8 cellular contexts compared by ENCODE assay signal in genomic region chr4:107930821-107931774, GRCh38. TPM values are rescaled to one million over a fixed set of nuclear protein-coding genes. Genes with fewer than 3 reads are reported as not detected.
DNase-seq lines count a peak whose midpoint lies in the region; ATAC-seq and TF ChIP-seq lines count a peak whose summit lies in the region.

CYP2U1 (plus strand) TSS chr4:107931549; CDS start chr4:107931644, 95 bp downstream.

- H3K4me3 ChIP-seq in BE2C (ENCODE audit: low read depth, low read length), result peak within 1 kb of the TSS; percentile 80
- peak within 1 kb of the TSS; percentile 76 to 83 for H3K4me3 ChIP-seq in mesenchymal stem cell (ENCODE audit: insufficient read depth in 1 of 2, low read depth in 1 of 2, low read length in 2 of 2)

- H3K14ac ChIP-seq in mesenchymal stem cell (ENCODE audit: low read length in 2 of 2), result peak within 1 kb of the TSS in 1 of 2 experiments; percentile 66

- no peaks in the 10 kb centered on the region for H3K27me3 ChIP-seq in BE2C
- H3K27me3 ChIP-seq in mesenchymal stem cell (ENCODE audit: control insufficient read depth in 1 of 2, insufficient read depth in 1 of 2, low read length in 2 of 2), result no peaks in the 10 kb centered on the region

- 12% methylated on average over 69 of the region's 78 CpGs for WGBS in mesenchymal stem cell

- H3K4me1 ChIP-seq in BE2C (no peaks in the 10 kb centered on the region), mesenchymal stem cell (ENCODE audit: control insufficient read depth, insufficient read depth, low read depth, low read length) (peaks cover 12% of the 10 kb centered on the region)

- H2AFZ ChIP-seq in mesenchymal stem cell (ENCODE audit: low read depth, low read length), result peak within 1 kb of the TSS; percentile 87

- H4K91ac ChIP-seq in mesenchymal stem cell (ENCODE audit: low read length), result peak within 1 kb of the TSS; percentile 82

- peak within 1 kb of the TSS in 1 of 2 experiments; percentile 31 for H3K4ac ChIP-seq in mesenchymal stem cell (ENCODE audit: low read depth in 1 of 2, low read length in 2 of 2)

- peak within 1 kb of the TSS; percentile 49 for H2BK120ac ChIP-seq in mesenchymal stem cell (ENCODE audit: low read depth, low read length)

- no peak within 1 kb of the TSS for H2BK5ac ChIP-seq in mesenchymal stem cell (ENCODE audit: low read depth, low read length, poor library complexity, severe bottlenecking)

- peaks cover 8% of the 10 kb centered on the region for H3K79me1 ChIP-seq in mesenchymal stem cell (replicated peaks; ENCODE audit: low read length, poor library complexity, severe bottlenecking)

- no peak within 1 kb of the TSS for H2AK5ac ChIP-seq in mesenchymal stem cell (ENCODE audit: low read length, severe bottlenecking)

- H3K9ac ChIP-seq in mesenchymal stem cell (ENCODE audit: low read length), result peak within 1 kb of the TSS; percentile 87

- peak within 1 kb of the TSS; percentile 39 to 47 for H2BK12ac ChIP-seq in mesenchymal stem cell (ENCODE audit: low read length in 2 of 2)

- H3K18ac ChIP-seq in mesenchymal stem cell (ENCODE audit: low read depth in 1 of 2, low read length in 2 of 2), result peak within 1 kb of the TSS; percentile 54 to 85

- DNase-seq in BE2C (peak; percentile 93), NCI-H82 (lab: John Stamatoyannopoulos, UW) (peak; percentile 82), mesenchymal stem cell (peak; percentile 83)
- peak; percentile 49 to 72 for DNase-seq in activated CD8-positive, alpha-beta memory T cell treated with anti-CD3 and anti-CD28 coated beads for 1 hour (ENCODE audit: extremely low read depth in 1 of 2, low read depth in 1 of 2)
- peak; percentile 76 for DNase-seq in effector CD4-positive, alpha-beta T cell
- DNase-seq in stimulated activated CD8-positive, alpha-beta memory T cell treated with anti-CD3 and anti-CD28 coated beads, Interleukin-12 subunit alpha, Interleukin-12 subunit beta, amount 100 ng/mL, for 24 hours (ENCODE audit: extremely low read depth), result peak; percentile 47

- peak within 1 kb of the TSS; percentile 98 for H3K4me2 ChIP-seq in mesenchymal stem cell (ENCODE audit: low read length, poor library complexity, severe bottlenecking)

- no peak within 1 kb of the TSS for H2BK15ac ChIP-seq in mesenchymal stem cell (ENCODE audit: low read depth, poor library complexity, severe bottlenecking)

- H3K27ac ChIP-seq in mesenchymal stem cell (ENCODE audit: low read length, poor library complexity, severe bottlenecking), result peak within 1 kb of the TSS; percentile 16

- H3K36me3 ChIP-seq in BE2C (no peaks in the 10 kb centered on the region), mesenchymal stem cell (ENCODE audit: control insufficient read depth in 1 of 2, insufficient read depth in 2 of 2, low read depth in 1 of 2, low read length in 2 of 2) (no peaks in the 10 kb centered on the region)

- peak within 1 kb of the TSS; percentile 75 for H4K8ac ChIP-seq in mesenchymal stem cell (ENCODE audit: low read length)

- no peaks in the 10 kb centered on the region for H3K9me3 ChIP-seq in BE2C
- H3K9me3 ChIP-seq in mesenchymal stem cell (ENCODE audit: control insufficient read depth, low read length), result no peaks in the 10 kb centered on the region

- H3K23ac ChIP-seq in mesenchymal stem cell (ENCODE audit: low read length in 2 of 2), result no peak within 1 kb of the TSS

- ATAC-seq in GM19035 (IDR thresholded peaks at IDR 0.05; ENCODE audit: unreplicated experiment) (peak; percentile 95), HG03280 (IDR thresholded peaks at IDR 0.05; ENCODE audit: unreplicated experiment) (peak; percentile 93)

- no peak for TF ChIP-seq CTCF in BE2C (IDR thresholded peaks at IDR 0.05; ENCODE audit: low read depth, low read length)

RNA-seq across cellular contexts. Expression of gene CYP2U1, which starts in this region (rescaled TPM):
- 6.1 TPM for polyA plus RNA-seq in BE2C (2012; ENCODE audit: insufficient read depth, insufficient read length, low read depth)
- polyA plus RNA-seq in mesenchymal stem cell (2013, experiment 1 of 2), result 4.3 TPM
- 4.6 TPM for polyA plus RNA-seq in mesenchymal stem cell (2013, experiment 2 of 2)

Comparison
In these comparisons a context has a peak if more than half of its experiments do, and no peak if none do; other contexts are left out.
1. Peak in every context shown above with its lines: DNase-seq, ATAC-seq, H3K4me3 ChIP-seq and H3K27ac ChIP-seq.